Comparison of ENCODE assay signal across 4 cellular contexts in genomic region chr16:82704369-82704768, GRCh38.
TF ChIP-seq lines count a peak whose summit lies in the region.

No MANE protein-coding gene starts in this region.

TF ChIP-seq in SK-N-SH, 30 proteins besides CTCF, POLR2A, EP300 and RAD21:
- TF ChIP-seq USF1 (IDR thresholded peaks at IDR 0.05; ENCODE audit: borderline replicate concordance, low read depth), result no peak
- TF ChIP-seq GATA2 (CRISPR knock-in tag; IDR thresholded peaks at IDR 0.05), result no peak
- TF ChIP-seq SIN3A (IDR thresholded peaks at IDR 0.05; ENCODE audit: borderline replicate concordance, low read depth, low read length), result no peak
- TF ChIP-seq REST (IDR thresholded peaks at IDR 0.05; ENCODE audit: low read depth, low read length), result peak; percentile 92

TF ChIP-seq in SK-N-SH treated with all-trans-retinoic acid at 6 μM for 48 hours, 23 proteins besides CTCF, POLR2A, EP300 and RAD21:
- no peak for TF ChIP-seq ZC3H10 (CRISPR knock-in tag; IDR thresholded peaks at IDR 0.05)
- no peak for TF ChIP-seq ZNF8 (CRISPR knock-in tag; IDR thresholded peaks at IDR 0.05)
- TF ChIP-seq OSR1 (CRISPR knock-in tag; IDR thresholded peaks at IDR 0.05), result no peak
- TF ChIP-seq CSDC2 (CRISPR knock-in tag; IDR thresholded peaks at IDR 0.05), result no peak
- TF ChIP-seq PPARA (CRISPR knock-in tag; IDR thresholded peaks at IDR 0.05; ENCODE audit: borderline replicate concordance), result no peak
- no peak for TF ChIP-seq ZFP30 (CRISPR knock-in tag; IDR thresholded peaks at IDR 0.05)
- TF ChIP-seq SNAI2 (CRISPR knock-in tag; IDR thresholded peaks at IDR 0.05), result no peak
- no peak for TF ChIP-seq TCF4 (CRISPR knock-in tag; IDR thresholded peaks at IDR 0.05; ENCODE audit: borderline replicate concordance)
- TF ChIP-seq ESRRG (CRISPR knock-in tag; IDR thresholded peaks at IDR 0.05), result no peak
- TF ChIP-seq POU6F1 (CRISPR knock-in tag; IDR thresholded peaks at IDR 0.05; ENCODE audit: borderline replicate concordance, low read depth), result no peak
- TF ChIP-seq RARB (CRISPR knock-in tag; IDR thresholded peaks at IDR 0.05), result no peak

TF ChIP-seq in IMR-90, 13 proteins besides CTCF, POLR2A, EP300 and RAD21:
- TF ChIP-seq CEBPB (IDR thresholded peaks at IDR 0.05; ENCODE audit: low read depth, low read length) (no peak), MAFK (IDR thresholded peaks at IDR 0.05; ENCODE audit: low read depth, low read length) (no peak), FOS (IDR thresholded peaks at IDR 0.05; ENCODE audit: low read depth, low read length) (no peak), ELK1 (IDR thresholded peaks at IDR 0.05; ENCODE audit: borderline replicate concordance, low read depth, low read length) (no peak), NFE2L2 (IDR thresholded peaks at IDR 0.05; ENCODE audit: low read depth, low read length) (no peak), MXI1 (IDR thresholded peaks at IDR 0.05; ENCODE audit: borderline replicate concordance, low read depth, low read length) (no peak), RFX5 (IDR thresholded peaks at IDR 0.05; ENCODE audit: low read depth, low read length) (no peak)

TF ChIP-seq in GM12878, 131 proteins besides CTCF, POLR2A, EP300 and RAD21:
- TF ChIP-seq USF1 (IDR thresholded peaks at IDR 0.05; ENCODE audit: borderline replicate concordance, extremely low read length, insufficient read depth, low read depth, low read length) (no peak), REST (IDR thresholded peaks at IDR 0.05; ENCODE audit: low read depth, low read length) (peak; percentile 74)
